In genomic region chr11:121108413-121108812, GRCh38 we compare ENCODE assay signal across 22 cellular contexts. TPM values are rescaled to one million over a fixed set of nuclear protein-coding genes. Genes with fewer than 3 reads are reported as not detected.
DNase-seq lines count a peak whose midpoint lies in the region; ATAC-seq and TF ChIP-seq lines count a peak whose summit lies in the region.
"Had no signal": no experiment of that assay in that cellular context is flagged by ENCODE, and none has a peak within 500 bp of the region (broad histone marks: within the 10 kb centered on the region; RNA-seq: fewer than 3 reads in every experiment).

No MANE protein-coding gene starts in this region.

- no peaks in the 10 kb centered on the region for H3K36me3 ChIP-seq in HEK293 (ENCODE audit: control insufficient read depth in 2 of 2, insufficient read depth in 1 of 2, low read length in 2 of 2)
- H3K36me3 ChIP-seq in left ventricle myocardium inferior, result no peaks in the 10 kb centered on the region
- H3K36me3 ChIP-seq: BE2C had no signal

- no peak overlapping the region for H3K4me3 Mint-ChIP-seq in activated T-helper 17 cell treated with anti-CD3 and anti-CD28 coated beads, Interleukin-2, amount 50 U/mL, for 72 hours
- no peak overlapping the region for H3K4me3 Mint-ChIP-seq in neural crest cell
- no peak overlapping the region for H3K4me3 Mint-ChIP-seq in nephron progenitor cell
- H3K4me3 Mint-ChIP-seq in activated CD8-positive, alpha-beta T cell treated with anti-CD3 and anti-CD28 coated beads, Interleukin-2, amount 10 ng/mL, durations not matched to agents 7 days and 5 days, result no peak overlapping the region
- H3K4me3 Mint-ChIP-seq: CD8-positive, alpha-beta memory T cell; HFFc6 had no signal

- H3K4me1 Mint-ChIP-seq in activated T-helper 17 cell treated with anti-CD3 and anti-CD28 coated beads, Interleukin-2, amount 50 U/mL, for 72 hours, result peaks cover 4% of the 10 kb centered on the region
- H3K4me1 Mint-ChIP-seq in neural crest cell (peaks cover 10% of the 10 kb centered on the region), nephron progenitor cell (peaks cover 40% of the 10 kb centered on the region)
- H3K4me1 Mint-ChIP-seq in activated CD8-positive, alpha-beta T cell treated with anti-CD3 and anti-CD28 coated beads, Interleukin-2, amount 10 ng/mL, durations not matched to agents 7 days and 5 days (ENCODE audit: low read depth), result no peaks in the 10 kb centered on the region

- intact Hi-C loops in left ventricle myocardium inferior (cut with micrococcal nuclease), result loop anchor here (10.0 kb wide), 1 partner anchor 84 kb away; the partner anchor contains the start of gene TBCEL

- H3K4me1 ChIP-seq in HEK293 (ENCODE audit: control insufficient read depth, insufficient read depth, low read length) (no peaks in the 10 kb centered on the region), left ventricle myocardium inferior (peaks cover 49% of the 10 kb centered on the region)
- H3K4me1 ChIP-seq: BE2C had no signal

- H3K27ac ChIP-seq in HEK293 (ENCODE audit: extremely low read depth, low read depth, low read length) (no peak overlapping the region), left ventricle myocardium inferior (replicated peaks) (no peak overlapping the region)
- H3K27ac ChIP-seq: GM23248, KMS-11 had no signal

- TF ChIP-seq CTCF in HEK293 (tag by site-specific recombination; IDR thresholded peaks at IDR 0.05), result no peak
- TF ChIP-seq CTCF in neural crest cell (conservative IDR thresholded peaks at IDR 0.05), result no peak
- TF ChIP-seq CTCF in nephron progenitor cell (IDR thresholded peaks at IDR 0.05), result no peak
- no peak for TF ChIP-seq CTCF in left ventricle myocardium inferior (IDR thresholded peaks at IDR 0.05; ENCODE audit: borderline replicate concordance)

- CTCF ChIA-PET in HEK293 (lab: Yijun Ruan, JAX), result no interaction called here
- CTCF ChIA-PET in activated CD8-positive, alpha-beta T cell treated with anti-CD3 and anti-CD28 coated beads, Interleukin-2, amount 10 ng/mL, durations not matched to agents 7 days and 5 days (lab: Charles Lee), result no interaction called here

- ATAC-seq in activated T-helper 17 cell treated with anti-CD3 and anti-CD28 coated beads, Interleukin-2, amount 50 U/mL, for 72 hours (replicated peaks), result peak; percentile 12
- no peak for ATAC-seq in activated CD8-positive, alpha-beta T cell treated with anti-CD3 and anti-CD28 coated beads, Interleukin-2, amount 10 ng/mL, durations not matched to agents 7 days and 5 days
- ATAC-seq: GM12878 had no signal

- no peaks in the 10 kb centered on the region for H3K27me3 ChIP-seq in left ventricle myocardium inferior (ENCODE audit: low read depth)
- H3K27me3 ChIP-seq: BE2C had no signal

- POLR2A ChIA-PET in HEK293 (lab: Yijun Ruan, JAX), result no interaction called here
- POLR2A ChIA-PET in activated CD8-positive, alpha-beta T cell treated with anti-CD3 and anti-CD28 coated beads, Interleukin-2, amount 10 ng/mL, durations not matched to agents 7 days and 5 days (lab: Charles Lee), result no interaction called here

- no peaks in the 10 kb centered on the region for H3K9me3 ChIP-seq in HEK293 (ENCODE audit: control insufficient read depth, insufficient read depth, low read depth, low read length)
- H3K9me3 ChIP-seq in left ventricle myocardium inferior (replicated peaks), result no peaks in the 10 kb centered on the region
- H3K9me3 ChIP-seq: BE2C had no signal

- H3K36me3 Mint-ChIP-seq in activated T-helper 17 cell treated with anti-CD3 and anti-CD28 coated beads, Interleukin-2, amount 50 U/mL, for 72 hours (ENCODE audit: low read depth), result no peaks in the 10 kb centered on the region
- no peaks in the 10 kb centered on the region for H3K36me3 Mint-ChIP-seq in neural crest cell (ENCODE audit: low read depth)
- H3K36me3 Mint-ChIP-seq in nephron progenitor cell (ENCODE audit: low read depth), result no peaks in the 10 kb centered on the region
- H3K36me3 Mint-ChIP-seq in activated CD8-positive, alpha-beta T cell treated with anti-CD3 and anti-CD28 coated beads, Interleukin-2, amount 10 ng/mL, durations not matched to agents 7 days and 5 days (ENCODE audit: low read depth), result no peaks in the 10 kb centered on the region
- H3K36me3 Mint-ChIP-seq: CD4-positive, CD25-positive, alpha-beta regulatory T cell; CD8-positive, alpha-beta memory T cell had no signal

- DNase-seq in neural crest cell (ENCODE audit: low read depth, low spot score), result no peak
- no peak for DNase-seq in nephron progenitor cell
- DNase-seq in left ventricle myocardium inferior, result no peak
- no peak for DNase-seq in activated CD8-positive, alpha-beta T cell treated with anti-CD3 and anti-CD28 coated beads, Interleukin-2, amount 10 ng/mL, durations not matched to agents 7 days and 5 days
- no peak for DNase-seq in GM19240 (ENCODE audit: insufficient read length, low spot score)
- DNase-seq: ACHN; BE2C; C1 segment of cervical spinal cord; CD4-positive, CD25-positive, alpha-beta regulatory T cell; CD8-positive, alpha-beta memory T cell; COR-L47; DMS 273 treated with DMSO at 0.1 percent for 48 hours; DMS53; DND-41; EL; GM23248; HCEC 1CT; HFFc6 had no signal

- peaks cover 4% of the 10 kb centered on the region for H3K27me3 Mint-ChIP-seq in activated T-helper 17 cell treated with anti-CD3 and anti-CD28 coated beads, Interleukin-2, amount 50 U/mL, for 72 hours
- H3K27me3 Mint-ChIP-seq in neural crest cell (ENCODE audit: low read depth) (peaks cover 5% of the 10 kb centered on the region), nephron progenitor cell (ENCODE audit: low read depth, poor library complexity) (peaks cover 30% of the 10 kb centered on the region)
- H3K27me3 Mint-ChIP-seq in activated CD8-positive, alpha-beta T cell treated with anti-CD3 and anti-CD28 coated beads, Interleukin-2, amount 10 ng/mL, durations not matched to agents 7 days and 5 days (ENCODE audit: low read depth), result peaks cover 21% of the 10 kb centered on the region

- H3K9me3 Mint-ChIP-seq in activated T-helper 17 cell treated with anti-CD3 and anti-CD28 coated beads, Interleukin-2, amount 50 U/mL, for 72 hours, result no peaks in the 10 kb centered on the region
- H3K9me3 Mint-ChIP-seq in neural crest cell (no peaks in the 10 kb centered on the region), nephron progenitor cell (no peaks in the 10 kb centered on the region)
- H3K9me3 Mint-ChIP-seq in activated CD8-positive, alpha-beta T cell treated with anti-CD3 and anti-CD28 coated beads, Interleukin-2, amount 10 ng/mL, durations not matched to agents 7 days and 5 days (ENCODE audit: insufficient read depth), result no peaks in the 10 kb centered on the region
- H3K9me3 Mint-ChIP-seq: CD8-positive, alpha-beta memory T cell; HFFc6 had no signal

- H3K4me3 ChIP-seq in HEK293 (ENCODE audit: low read depth, low read length), result no peak overlapping the region
- H3K4me3 ChIP-seq in left ventricle myocardium inferior, result no peak overlapping the region
- H3K4me3 ChIP-seq: GM12878, GM23248 had no signal

- no peak overlapping the region for H3K27ac Mint-ChIP-seq in activated T-helper 17 cell treated with anti-CD3 and anti-CD28 coated beads, Interleukin-2, amount 50 U/mL, for 72 hours
- H3K27ac Mint-ChIP-seq in neural crest cell (ENCODE audit: unreplicated experiment) (peak overlapping the region; percentile 81), nephron progenitor cell (no peak overlapping the region)
- no peak overlapping the region for H3K27ac Mint-ChIP-seq in activated CD8-positive, alpha-beta T cell treated with anti-CD3 and anti-CD28 coated beads, Interleukin-2, amount 10 ng/mL, durations not matched to agents 7 days and 5 days
- H3K27ac Mint-ChIP-seq: CD4-positive, CD25-positive, alpha-beta regulatory T cell; CD8-positive, alpha-beta memory T cell; HFFc6 had no signal

TF ChIP-seq in HEK293, 187 proteins besides CTCF, POLR2A, EP300 and RAD21 (continues in another document):
- TF ChIP-seq PRDM4 (tag by site-specific recombination; IDR thresholded peaks at IDR 0.05) (no peak), ZSCAN4 (tag by site-specific recombination; IDR thresholded peaks at IDR 0.05) (peak; percentile 75), ZBTB6 (tag by site-specific recombination; IDR thresholded peaks at IDR 0.05) (no peak)

RNA-seq across cellular contexts. Expression of gene TECTA, which starts 7.4 kb away (rescaled TPM):
- total RNA-seq in activated T-helper 17 cell treated with anti-CD3 and anti-CD28 coated beads, Interleukin-2, amount 50 U/mL, for 72 hours, result under 1 TPM; 0.24 to 0.32 TPM
- 1.5 and 1.7 TPM in 2 replicates for total RNA-seq in neural crest cell
- total RNA-seq in left ventricle myocardium inferior, result 1.1 TPM
- under 1 TPM; 0.13 to 0.21 TPM for total RNA-seq in activated CD8-positive, alpha-beta T cell treated with anti-CD3 and anti-CD28 coated beads, Interleukin-2, amount 10 ng/mL, durations not matched to agents 7 days and 5 days
